17 cellular contexts compared by ENCODE assay signal in the genomic region with DNA sequence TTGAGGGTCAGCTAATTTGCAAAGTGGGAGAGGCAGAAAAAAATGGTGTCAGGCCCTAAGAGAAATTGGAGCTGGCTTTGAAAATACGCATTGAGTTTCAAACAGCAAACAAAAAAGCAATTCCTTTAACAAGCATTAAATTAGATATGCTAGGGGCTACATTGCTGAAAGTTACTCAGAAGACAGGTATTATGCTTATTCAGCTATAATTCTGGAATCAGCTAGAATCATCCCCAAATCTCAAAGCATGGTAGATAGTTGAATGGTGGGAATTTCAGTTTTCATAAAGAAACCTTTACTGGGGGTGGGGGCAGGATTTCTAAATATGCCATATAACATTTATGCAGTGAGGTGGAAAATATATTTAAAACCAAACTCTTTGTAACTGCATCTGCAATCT. TPM values are rescaled to one million over a fixed set of nuclear protein-coding genes. Genes with fewer than 3 reads are reported as not detected.
DNase-seq lines count a peak whose midpoint lies in the region; ATAC-seq and TF ChIP-seq lines count a peak whose summit lies in the region.
"Had no signal": no experiment of that assay in that cellular context is flagged by ENCODE, and none has a peak within 500 bp of the region (broad histone marks: within the 10 kb centered on the region; RNA-seq: fewer than 3 reads in every experiment).

No MANE protein-coding gene starts in this region.

- peak overlapping the region; percentile 3 for H3K56ac ChIP-seq in mesendoderm (ENCODE audit: low read length)

- H3K36me3 ChIP-seq in HCT116 (ENCODE audit: control insufficient read depth in 1 of 2, insufficient read depth in 2 of 2, low read length in 2 of 2) (no peaks in the 10 kb centered on the region), mesendoderm (ENCODE audit: control insufficient read depth, insufficient read depth, low read length) (no peaks in the 10 kb centered on the region), breast epithelium (no peaks in the 10 kb centered on the region)

- no peaks in the 10 kb centered on the region for H3K79me1 ChIP-seq in mesendoderm (ENCODE audit: low read length)

- TF ChIP-seq POLR2A in HCT116 (IDR thresholded peaks at IDR 0.05; ENCODE audit: borderline replicate concordance, extremely low read depth, insufficient read depth, insufficient read length) (no peak), breast epithelium (IDR thresholded peaks at IDR 0.05) (no peak)

- intact Hi-C loops in activated CD4-positive, alpha-beta T cell treated with anti-CD3 and anti-CD28 coated beads for 36 hours (cut with DNase I, micrococcal nuclease) = no loop called here
- intact Hi-C loops in HCT116 (cut with micrococcal nuclease) (loop anchor here (10.0 kb wide), 1 partner anchor 195 kb away; no protein-coding TSS in a partner anchor), breast epithelium (cut with DNase I; ENCODE audit: low total_unique reads) (loop anchor here (5.0 kb wide), 1 partner anchor 717 kb away; no protein-coding TSS in a partner anchor)

- no peak overlapping the region for H2BK5ac ChIP-seq in mesendoderm (ENCODE audit: low read length)

- H3K9me3 Mint-ChIP-seq in activated CD4-positive, alpha-beta T cell treated with anti-CD3 and anti-CD28 coated beads for 36 hours (ENCODE audit: low read depth) = no peaks in the 10 kb centered on the region
- H3K9me3 Mint-ChIP-seq in stimulated activated naive B cell treated with anti-CD40 and anti-IgM and Interleukin-4, amounts not matched to agents 10 μg/mL and 1 μg/mL and 100 μg/mL, for 72 hours = no peaks in the 10 kb centered on the region
- H3K9me3 Mint-ChIP-seq: CD4-positive, alpha-beta T cell had no signal

- H3K4ac ChIP-seq in mesendoderm (ENCODE audit: low read depth, low read length) = no peak overlapping the region

- TF ChIP-seq RAD21 in HCT116 (IDR thresholded peaks at IDR 0.05; ENCODE audit: low read depth) = no peak

- TF ChIP-seq CTCF in HCT116 (IDR thresholded peaks at IDR 0.05 in 2 of 3, conservative IDR thresholded peaks at IDR 0.05 in 1 of 3; ENCODE audit: borderline replicate concordance in 1 of 3, insufficient read depth in 1 of 3, low read depth in 2 of 3, low read length in 2 of 3) (no peak), breast epithelium (IDR thresholded peaks at IDR 0.05) (no peak)

- H3K23ac ChIP-seq in mesendoderm (ENCODE audit: low read length) = no peak overlapping the region

- POLR2A ChIA-PET in activated CD4-positive, alpha-beta T cell treated with anti-CD3 and anti-CD28 coated beads for 36 hours (lab: Charles Lee) = no interaction called here
- POLR2A ChIA-PET in HCT116 (lab: Charles Lee) = interaction anchor here (1.0 kb wide), 1 partner anchor 193 kb away, joined by 5 read pairs; no protein-coding TSS in a partner anchor

- DNase-seq in activated CD4-positive, alpha-beta T cell treated with anti-CD3 and anti-CD28 coated beads for 36 hours = no peak
- DNase-seq in activated CD4-positive, alpha-beta T cell treated with anti-CD3 and anti-CD28 coated beads for 48 hours = no peak
- DNase-seq in HCT116 (ENCODE audit: low read depth, low spot score) (no peak), mesendoderm (no peak), breast epithelium (ENCODE audit: low spot score in 2 of 2) (no peak), NCI-H1105 treated with DMSO at 0.1 percent for 48 hours (lab: John Stamatoyannopoulos, UW) (no peak)
- no peak for DNase-seq in stimulated activated naive B cell treated with anti-CD40 and anti-IgM and Interleukin-4, amounts not matched to agents 10 μg/mL and 1 μg/mL and 100 μg/mL, for 72 hours
- DNase-seq in effector CD4-positive, alpha-beta T cell = no peak
- DNase-seq: 8988T; ACHN; C1 segment of cervical spinal cord; Calu3; CD4-positive, alpha-beta T cell; DMS 273 treated with DMSO at 0.1 percent for 48 hours; H7 had no signal

- no peak overlapping the region for H3K9ac ChIP-seq in HCT116 (ENCODE audit: low read length)
- no peak overlapping the region for H3K9ac ChIP-seq in mesendoderm (ENCODE audit: low read length)

- H3K4me3 ChIP-seq in HCT116 (replicated peaks in 1 of 2; ENCODE audit: low read depth in 1 of 2, low read length in 2 of 2) (no peak overlapping the region), mesendoderm (ENCODE audit: low read length) (no peak overlapping the region), breast epithelium (no peak overlapping the region)
- H3K4me3 ChIP-seq: GM12878 had no signal

- H2BK120ac ChIP-seq in mesendoderm (ENCODE audit: low read depth, low read length) = no peak overlapping the region

- H3K27me3 Mint-ChIP-seq in activated CD4-positive, alpha-beta T cell treated with anti-CD3 and anti-CD28 coated beads for 36 hours = peaks cover 8% of the 10 kb centered on the region
- no peaks in the 10 kb centered on the region for H3K27me3 Mint-ChIP-seq in stimulated activated naive B cell treated with anti-CD40 and anti-IgM and Interleukin-4, amounts not matched to agents 10 μg/mL and 1 μg/mL and 100 μg/mL, for 72 hours
- H3K27me3 Mint-ChIP-seq: CD4-positive, alpha-beta T cell; IgD-negative memory B cell had no signal

- H3K9me3 ChIP-seq in HCT116 (ENCODE audit: control insufficient read depth in 1 of 2, insufficient read depth in 1 of 2, low read depth in 1 of 2, low read length in 2 of 2) (no peaks in the 10 kb centered on the region), breast epithelium (no peaks in the 10 kb centered on the region)

- WGBS in mesendoderm (ENCODE audit: extremely low coverage, insufficient coverage, low lambda C conversion rate) = no CpG with 5 or more reads among the region's 1 CpG

- H4K5ac ChIP-seq in mesendoderm (ENCODE audit: low read length) = no peak overlapping the region

- peaks cover 15 to 27% of the 10 kb centered on the region in 2 experiments for H3K4me1 ChIP-seq in HCT116 (ENCODE audit: control insufficient read depth in 1 of 2, insufficient read depth in 2 of 2, low read length in 2 of 2)
- H3K4me1 ChIP-seq in mesendoderm (ENCODE audit: control insufficient read depth, low read depth, low read length) = peaks cover 6% of the 10 kb centered on the region
- H3K4me1 ChIP-seq in breast epithelium = no peaks in the 10 kb centered on the region

- H4K8ac ChIP-seq in mesendoderm (ENCODE audit: low read depth, low read length) = no peak overlapping the region

- H3K27me3 ChIP-seq in HCT116 (ENCODE audit: insufficient read depth, low read length) (no peaks in the 10 kb centered on the region), mesendoderm (ENCODE audit: insufficient read depth, low read length, poor library complexity) (no peaks in the 10 kb centered on the region), breast epithelium (no peaks in the 10 kb centered on the region)

- ATAC-seq in activated CD4-positive, alpha-beta T cell treated with anti-CD3 and anti-CD28 coated beads for 36 hours = no peak
- no peak for ATAC-seq in HCT116
- no peak for ATAC-seq in stimulated activated naive B cell treated with anti-CD40 and anti-IgM and Interleukin-4, amounts not matched to agents 10 μg/mL and 1 μg/mL and 100 μg/mL, for 72 hours (replicated peaks)
- ATAC-seq: GM12878 had no signal

- no peak overlapping the region for H2AK5ac ChIP-seq in mesendoderm (ENCODE audit: low read length)

- peak overlapping the region; percentile 61 for H3K18ac ChIP-seq in mesendoderm (ENCODE audit: low read length)

- H3K9me2 ChIP-seq in HCT116 (ENCODE audit: insufficient read depth) = no peaks in the 10 kb centered on the region

- H4K20me1 ChIP-seq in HCT116 (ENCODE audit: insufficient read depth) = no peaks in the 10 kb centered on the region

- no peak overlapping the region for H3K27ac ChIP-seq in HCT116 (ENCODE audit: low read depth, low read length)
- no peak overlapping the region for H3K27ac ChIP-seq in mesendoderm (ENCODE audit: low read depth, low read length)
- no peak overlapping the region for H3K27ac ChIP-seq in breast epithelium

- no peak overlapping the region for H3K4me3 Mint-ChIP-seq in activated CD4-positive, alpha-beta T cell treated with anti-CD3 and anti-CD28 coated beads for 36 hours
- H3K4me3 Mint-ChIP-seq in stimulated activated naive B cell treated with anti-CD40 and anti-IgM and Interleukin-4, amounts not matched to agents 10 μg/mL and 1 μg/mL and 100 μg/mL, for 72 hours = no peak overlapping the region
- H3K4me3 Mint-ChIP-seq: CD4-positive, alpha-beta T cell had no signal

- H2AFZ ChIP-seq in HCT116 (ENCODE audit: low read depth, low read length, poor library complexity, severe bottlenecking) = peak overlapping the region; percentile 45

- H3K27ac Mint-ChIP-seq in activated CD4-positive, alpha-beta T cell treated with anti-CD3 and anti-CD28 coated beads for 36 hours = peak overlapping the region; percentile 11
- peak overlapping the region; percentile 95 for H3K27ac Mint-ChIP-seq in stimulated activated naive B cell treated with anti-CD40 and anti-IgM and Interleukin-4, amounts not matched to agents 10 μg/mL and 1 μg/mL and 100 μg/mL, for 72 hours
- H3K27ac Mint-ChIP-seq: CD4-positive, alpha-beta T cell had no signal

- H3K4me2 ChIP-seq in HCT116 (ENCODE audit: low read length) (no peak overlapping the region), mesendoderm (ENCODE audit: low read length) (no peak overlapping the region)

- CTCF ChIA-PET in activated CD4-positive, alpha-beta T cell treated with anti-CD3 and anti-CD28 coated beads for 36 hours (lab: Charles Lee) = interaction anchor here (1.1 to 9.7 kb wide), 4 partner anchors 8 to 319 kb away, joined by 3 to 76 read pairs (median 4); no protein-coding TSS in a partner anchor
- CTCF ChIA-PET in HCT116 (lab: Charles Lee) = no interaction called here

- peaks cover 29% of the 10 kb centered on the region for H3K4me1 Mint-ChIP-seq in activated CD4-positive, alpha-beta T cell treated with anti-CD3 and anti-CD28 coated beads for 36 hours
- H3K4me1 Mint-ChIP-seq in stimulated activated naive B cell treated with anti-CD40 and anti-IgM and Interleukin-4, amounts not matched to agents 10 μg/mL and 1 μg/mL and 100 μg/mL, for 72 hours = peaks cover 33 to 48% of the 10 kb centered on the region in 2 donors

- H3K79me2 ChIP-seq in HCT116 (ENCODE audit: insufficient read depth, low read length) (no peaks in the 10 kb centered on the region), mesendoderm (ENCODE audit: control insufficient read depth, insufficient read depth, low read length) (no peaks in the 10 kb centered on the region)

- no peaks in the 10 kb centered on the region for H3K36me3 Mint-ChIP-seq in activated CD4-positive, alpha-beta T cell treated with anti-CD3 and anti-CD28 coated beads for 36 hours (ENCODE audit: low read depth)
- peaks cover 0 to 3% of the 10 kb centered on the region in 2 donors for H3K36me3 Mint-ChIP-seq in stimulated activated naive B cell treated with anti-CD40 and anti-IgM and Interleukin-4, amounts not matched to agents 10 μg/mL and 1 μg/mL and 100 μg/mL, for 72 hours

- RAD21 ChIA-PET in HCT116 (lab: Charles Lee; ENCODE audit: low non-redundant PET in 1 of 2, low total read pairs in 2 of 2, uncharacterized antibody in 2 of 2, unreplicated experiment in 2 of 2) = no interaction called here

- BruUV-seq in HCT116 (replicated peaks; lab: Mats Ljungman, UMichigan) = no TSS peak

- no peak overlapping the region for H2BK15ac ChIP-seq in mesendoderm (replicated peaks; ENCODE audit: low read depth)

RNA-seq across cellular contexts. Expression of gene BHLHE40, which starts 50.5 kb away (rescaled TPM):
- total RNA-seq in activated CD4-positive, alpha-beta T cell treated with anti-CD3 and anti-CD28 coated beads for 36 hours = 100 to 1,000 TPM; 258 to 273 TPM
- total RNA-seq in HCT116 (2021; ENCODE audit: unreplicated experiment) = 81.6 TPM
- 129 and 166 TPM in 2 replicates for polyA plus RNA-seq in HCT116 (2012)
- polyA plus RNA-seq in mesendoderm (2013, experiment 1 of 2) = 22.9 TPM
- polyA plus RNA-seq in mesendoderm (2013, experiment 2 of 2) = 23.5 TPM
- total RNA-seq in breast epithelium = 100 to 1,000 TPM in 2 of 3 donors, 10 to 100 TPM in 1; 13.8 to 177 (median 135) TPM

Comparison
In these comparisons a context has a peak if more than half of its experiments do, and no peak if none do; other contexts are left out.
1. intact Hi-C loops: an anchor here in HCT116 (10.0 kb wide) and breast epithelium (5.0 kb wide); none called in activated CD4-positive, alpha-beta T cell treated with anti-CD3 and anti-CD28 coated beads for 36 hours.